1 cellular context compared by ENCODE assay signal in the genomic region with DNA sequence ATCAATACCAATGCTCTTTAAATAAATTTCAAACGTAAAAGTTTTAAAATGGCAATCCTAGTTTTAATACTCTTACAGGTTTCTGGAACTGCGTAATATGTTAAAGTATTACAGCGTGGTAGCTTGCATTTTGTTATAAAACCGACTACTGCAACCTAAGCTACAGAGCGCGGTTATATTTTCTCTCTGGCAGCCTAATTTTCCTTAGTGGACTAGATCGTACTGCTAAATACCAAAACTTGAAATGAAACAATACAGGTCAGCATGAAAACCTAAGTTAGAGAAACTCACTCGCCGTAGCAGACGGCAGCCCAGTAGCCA.
A peak's percentile ranks its signal among the peaks of the same experiment; 100 is the strongest.
TF ChIP-seq lines count a peak whose summit lies in the region.

No MANE protein-coding gene starts in this region.

TF ChIP-seq in GM12878, 131 proteins besides CTCF, POLR2A, EP300 and RAD21:
- TF ChIP-seq ATF7 (IDR thresholded peaks at IDR 0.05; ENCODE audit: low read depth) (no peak), DPF2 (IDR thresholded peaks at IDR 0.05) (no peak), TARDBP (IDR thresholded peaks at IDR 0.05; ENCODE audit: borderline replicate concordance) (no peak), MEF2A (IDR thresholded peaks at IDR 0.05; ENCODE audit: insufficient read depth, low read depth, low read length) (no peak), RFX5 (IDR thresholded peaks at IDR 0.05; ENCODE audit: low read depth, low read length) (no peak), BHLHE40 (IDR thresholded peaks at IDR 0.05; ENCODE audit: borderline replicate concordance in 1 of 2, low read depth in 2 of 2, low read length in 1 of 2) (no peak)
- TF ChIP-seq, protein P1, sequence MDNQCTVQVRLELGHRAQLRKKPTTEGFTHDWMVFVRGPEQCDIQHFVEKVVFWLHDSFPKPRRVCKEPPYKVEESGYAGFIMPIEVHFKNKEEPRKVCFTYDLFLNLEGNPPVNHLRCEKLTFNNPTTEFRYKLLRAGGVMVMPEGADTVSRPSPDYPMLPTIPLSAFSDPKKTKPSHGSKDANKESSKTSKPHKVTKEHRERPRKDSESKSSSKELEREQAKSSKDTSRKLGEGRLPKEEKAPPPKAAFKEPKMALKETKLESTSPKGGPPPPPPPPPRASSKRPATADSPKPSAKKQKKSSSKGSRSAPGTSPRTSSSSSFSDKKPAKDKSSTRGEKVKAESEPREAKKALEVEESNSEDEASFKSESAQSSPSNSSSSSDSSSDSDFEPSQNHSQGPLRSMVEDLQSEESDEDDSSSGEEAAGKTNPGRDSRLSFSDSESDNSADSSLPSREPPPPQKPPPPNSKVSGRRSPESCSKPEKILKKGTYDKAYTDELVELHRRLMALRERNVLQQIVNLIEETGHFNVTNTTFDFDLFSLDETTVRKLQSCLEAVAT (IDR thresholded peaks at IDR 0.05), result 0 out of 2 replicates have a peak, but pooled peaks have one; percentile 56
